Comparison of ENCODE assay signal across 26 cellular contexts in the genomic region with DNA sequence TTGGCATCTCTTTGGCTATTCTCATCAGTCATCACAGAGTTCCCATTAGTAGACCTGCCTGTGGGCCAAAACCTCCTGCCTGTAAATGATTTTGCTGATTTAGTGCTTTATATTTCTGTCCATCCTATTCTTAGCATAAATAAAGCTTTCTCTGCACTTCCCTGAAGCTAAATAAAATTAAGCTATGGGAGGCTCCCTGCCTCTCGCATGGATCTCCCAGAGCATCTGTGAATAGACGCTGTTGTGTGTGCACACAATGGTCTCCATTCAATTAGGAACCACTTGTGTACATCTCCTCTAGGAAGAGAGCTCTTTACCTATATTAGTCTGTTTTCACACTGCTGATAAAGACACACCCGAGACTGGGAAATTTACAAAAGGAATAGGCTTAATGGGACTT.
A peak's percentile ranks its signal among the peaks of the same experiment; 100 is the strongest.
DNase-seq lines count a peak whose midpoint lies in the region; TF ChIP-seq lines count a peak whose summit lies in the region.
"Had no signal": no experiment of that assay in that cellular context is flagged by ENCODE, and none has a peak within 500 bp of the region (broad histone marks: within the 10 kb centered on the region; RNA-seq: fewer than 3 reads in every experiment).

No MANE protein-coding gene starts in this region.

- in situ Hi-C loops in mammary epithelial cell (cut with MboI; ENCODE audit: low sequenced_read_pairs in 2 of 2) (no loop called here), G401 (cut with HindIII; ENCODE audit: low sequenced_read_pairs) (no loop called here)

- H3K9me3 Mint-ChIP-seq in MCF 10A (ENCODE audit: unreplicated experiment) = peaks cover 14% of the 10 kb centered on the region
- H3K9me3 Mint-ChIP-seq in CD8-positive, alpha-beta memory T cell = peaks cover 0 to 6% (median 0%) of the 10 kb centered on the region in 5 donors

- dilution Hi-C loops in mammary epithelial cell (cut with HindIII; ENCODE audit: low sequenced_read_pairs) = no loop called here

- no peaks in the 10 kb centered on the region for H3K27me3 Mint-ChIP-seq in MCF 10A (ENCODE audit: insufficient read depth, unreplicated experiment)
- peaks cover 0 to 2% of the 10 kb centered on the region in 2 donors for H3K27me3 Mint-ChIP-seq in CD8-positive, alpha-beta memory T cell
- H3K27me3 Mint-ChIP-seq: CD4-positive, alpha-beta T cell; T-cell had no signal

- no peaks in the 10 kb centered on the region for H4K20me1 ChIP-seq in mammary epithelial cell (ENCODE audit: insufficient read depth, low read length)

- 82% methylated on average over 3 of the region's 3 CpGs for WGBS in mammary epithelial cell (ENCODE audit: low coverage, missing lambda C conversion rate)

- peak overlapping the region; percentile 55 for H3K27ac Mint-ChIP-seq in MCF 10A (ENCODE audit: low read depth, unreplicated experiment)
- no peak overlapping the region for H3K27ac Mint-ChIP-seq in CD8-positive, alpha-beta memory T cell
- H3K27ac Mint-ChIP-seq: CD4-positive, alpha-beta T cell; T-cell had no signal

- no peaks in the 10 kb centered on the region for H3K36me3 Mint-ChIP-seq in MCF 10A (ENCODE audit: insufficient read depth, unreplicated experiment)
- peaks cover 0 to 4% (median 1%) of the 10 kb centered on the region in 3 donors for H3K36me3 Mint-ChIP-seq in CD8-positive, alpha-beta memory T cell

- no peaks in the 10 kb centered on the region for H3K9me3 ChIP-seq in mammary epithelial cell (replicated peaks; ENCODE audit: insufficient read depth, low read length)
- H3K9me3 ChIP-seq in CD8-positive, alpha-beta memory T cell (ENCODE audit: low read length) = no peaks in the 10 kb centered on the region
- H3K9me3 ChIP-seq: SJCRH30 had no signal

- H3K4me3 Mint-ChIP-seq in MCF 10A (ENCODE audit: unreplicated experiment) = no peak overlapping the region
- H3K4me3 Mint-ChIP-seq in CD8-positive, alpha-beta memory T cell = no peak overlapping the region
- H3K4me3 Mint-ChIP-seq: CD4-positive, alpha-beta T cell; T-cell had no signal

- no peaks in the 10 kb centered on the region for H3K36me3 ChIP-seq in mammary epithelial cell (ENCODE audit: insufficient read depth, low read length)
- no peaks in the 10 kb centered on the region for H3K36me3 ChIP-seq in CD8-positive, alpha-beta memory T cell (ENCODE audit: insufficient read depth, low read length)
- H3K36me3 ChIP-seq: SJCRH30 had no signal

- TF ChIP-seq CTCF in MCF 10A (IDR thresholded peaks at IDR 0.05; ENCODE audit: unreplicated experiment) = no peak
- no peak for TF ChIP-seq CTCF in mammary epithelial cell (conservative IDR thresholded peaks at IDR 0.05 in 1 of 2, IDR thresholded peaks at IDR 0.05 in 1 of 2; ENCODE audit: extremely low read depth in 1 of 2, insufficient read depth in 1 of 2, low read depth in 1 of 2, low read length in 2 of 2)

- no peak overlapping the region for H3K4me2 ChIP-seq in mammary epithelial cell (ENCODE audit: insufficient read depth, low read depth, low read length)
- H3K4me2 ChIP-seq: BLaER1 treated with 17β-estradiol and CSF1 and Interleukin-3, amounts not matched to agents 10 nM and 100 nM had no signal

- no peak overlapping the region for H2AFZ ChIP-seq in mammary epithelial cell (ENCODE audit: low read depth, low read length)
- H2AFZ ChIP-seq: GM23248 had no signal

- CTCF ChIA-PET in MCF 10A (lab: Yijun Ruan, JAX) (interaction anchor here (1.1 kb wide), 1 partner anchor 11 kb away, joined by 3 read pairs; no protein-coding TSS in a partner anchor), mammary epithelial cell (lab: Charles Lee; ENCODE audit: low non-redundant PET) (no interaction called here)
- CTCF ChIA-PET in CD8-positive, alpha-beta memory T cell (lab: Charles Lee) = interaction anchor here (1.1 kb wide), 1 partner anchor 20 kb away, joined by 5 read pairs; no protein-coding TSS in a partner anchor

- H3K4me1 Mint-ChIP-seq in MCF 10A (ENCODE audit: insufficient read depth, unreplicated experiment) = peaks cover 8% of the 10 kb centered on the region
- H3K4me1 Mint-ChIP-seq in CD8-positive, alpha-beta memory T cell = no peaks in the 10 kb centered on the region
- H3K4me1 Mint-ChIP-seq: T-cell had no signal

- peaks cover 84% of the 10 kb centered on the region for H3K79me2 ChIP-seq in mammary epithelial cell (ENCODE audit: insufficient read depth, low read length)

- DNase-seq in MCF 10A (ENCODE audit: unreplicated experiment) (no peak), mammary epithelial cell (no peak), RPMI7951 (ENCODE audit: low read depth) (peak; percentile 36), foreskin melanocyte (peak; percentile 95), G401 (ENCODE audit: low spot score) (no peak), activated gamma-delta T cell (lab: John Stamatoyannopoulos, UW) (no peak)
- DNase-seq in CD8-positive, alpha-beta memory T cell = no peak
- DNase-seq: Calu3; CD4-positive, alpha-beta T cell; DMS79 treated with DMSO at 0.1 percent for 48 hours; GM23248; H7; IMR-90; KG1; MM.1S; NCI-H2029; NCI-H2171; NCI-H226; NCI-H524; NCI-H82; NK-92 treated with Interleukin-12 subunit alpha and Interleukin-12 subunit beta, amount 100 ng/mL, for 24 hours; PC-3; SJCRH30; T-cell had no signal

- no peaks in the 10 kb centered on the region for H3K27me3 ChIP-seq in mammary epithelial cell (ENCODE audit: insufficient read depth, low read length)
- no peaks in the 10 kb centered on the region for H3K27me3 ChIP-seq in CD8-positive, alpha-beta memory T cell (ENCODE audit: insufficient read depth, low read length, poor library complexity, severe bottlenecking)
- H3K27me3 ChIP-seq: BLaER1 treated with 17β-estradiol and CSF1 and Interleukin-3, amounts not matched to agents 10 nM and 100 nM; SJCRH30 had no signal

- BruUV-seq in MCF 10A (replicated peaks; lab: Mats Ljungman, UMichigan) (no TSS peak), mammary epithelial cell (replicated peaks; lab: Mats Ljungman, UMichigan) (no TSS peak)

- H3K4me1 ChIP-seq in mammary epithelial cell (ENCODE audit: insufficient read depth, low read length) = peaks cover 19% of the 10 kb centered on the region
- no peaks in the 10 kb centered on the region for H3K4me1 ChIP-seq in CD8-positive, alpha-beta memory T cell (ENCODE audit: insufficient read depth, low read length)
- H3K4me1 ChIP-seq: SJCRH30 had no signal

- POLR2A ChIA-PET in MCF 10A (lab: Yijun Ruan, JAX) = interaction anchor here (0.6 to 1.7 kb wide), 3 partner anchors 22 to 80 kb away, joined by 3 to 4 read pairs (median 4); a partner anchor contains a TSS
- POLR2A ChIA-PET in CD8-positive, alpha-beta memory T cell (lab: Charles Lee) = no interaction called here

- no peak overlapping the region for H3K4me3 ChIP-seq in mammary epithelial cell (replicated peaks in 1 of 3; ENCODE audit: insufficient read depth in 1 of 3, low read depth in 2 of 3, low read length in 3 of 3)
- H3K4me3 ChIP-seq in CD8-positive, alpha-beta memory T cell (ENCODE audit: low read length) = no peak overlapping the region
- H3K4me3 ChIP-seq: BLaER1 treated with 17β-estradiol and CSF1 and Interleukin-3, amounts not matched to agents 10 nM and 100 nM; GM23248; SJCRH30 had no signal

- H3K27ac ChIP-seq in mammary epithelial cell (ENCODE audit: insufficient read depth, low read depth, low read length) = no peak overlapping the region
- peak overlapping the region; percentile 30 for H3K27ac ChIP-seq in temporal lobe (ENCODE audit: low read depth, low read length)
- H3K27ac ChIP-seq in CD8-positive, alpha-beta memory T cell (ENCODE audit: low read depth, low read length) = no peak overlapping the region
- H3K27ac ChIP-seq: BLaER1 treated with 17β-estradiol and CSF1 and Interleukin-3, amounts not matched to agents 10 nM and 100 nM; GM23248; SJCRH30 had no signal

- intact Hi-C loops in MCF 10A (cut with micrococcal nuclease) (no loop called here), mammary epithelial cell (cut with micrococcal nuclease) (no loop called here)

- no peak overlapping the region for H3K9ac ChIP-seq in mammary epithelial cell (ENCODE audit: insufficient read depth, low read length)
- H3K9ac ChIP-seq: BLaER1 treated with 17β-estradiol and CSF1 and Interleukin-3, amounts not matched to agents 10 nM and 100 nM; GM23248 had no signal

Comparison
In these comparisons a context has a peak if more than half of its experiments do, and no peak if none do; other contexts are left out.
1. DNase-seq: peak in RPMI7951 (single experiment) and foreskin melanocyte (single experiment); none in MCF 10A (single experiment), mammary epithelial cell (single experiment), G401 (single experiment), CD8-positive, alpha-beta memory T cell (0 of 5) and activated gamma-delta T cell (single experiment).